ENCODE assay signal across 1 cellular context in the genomic region with DNA sequence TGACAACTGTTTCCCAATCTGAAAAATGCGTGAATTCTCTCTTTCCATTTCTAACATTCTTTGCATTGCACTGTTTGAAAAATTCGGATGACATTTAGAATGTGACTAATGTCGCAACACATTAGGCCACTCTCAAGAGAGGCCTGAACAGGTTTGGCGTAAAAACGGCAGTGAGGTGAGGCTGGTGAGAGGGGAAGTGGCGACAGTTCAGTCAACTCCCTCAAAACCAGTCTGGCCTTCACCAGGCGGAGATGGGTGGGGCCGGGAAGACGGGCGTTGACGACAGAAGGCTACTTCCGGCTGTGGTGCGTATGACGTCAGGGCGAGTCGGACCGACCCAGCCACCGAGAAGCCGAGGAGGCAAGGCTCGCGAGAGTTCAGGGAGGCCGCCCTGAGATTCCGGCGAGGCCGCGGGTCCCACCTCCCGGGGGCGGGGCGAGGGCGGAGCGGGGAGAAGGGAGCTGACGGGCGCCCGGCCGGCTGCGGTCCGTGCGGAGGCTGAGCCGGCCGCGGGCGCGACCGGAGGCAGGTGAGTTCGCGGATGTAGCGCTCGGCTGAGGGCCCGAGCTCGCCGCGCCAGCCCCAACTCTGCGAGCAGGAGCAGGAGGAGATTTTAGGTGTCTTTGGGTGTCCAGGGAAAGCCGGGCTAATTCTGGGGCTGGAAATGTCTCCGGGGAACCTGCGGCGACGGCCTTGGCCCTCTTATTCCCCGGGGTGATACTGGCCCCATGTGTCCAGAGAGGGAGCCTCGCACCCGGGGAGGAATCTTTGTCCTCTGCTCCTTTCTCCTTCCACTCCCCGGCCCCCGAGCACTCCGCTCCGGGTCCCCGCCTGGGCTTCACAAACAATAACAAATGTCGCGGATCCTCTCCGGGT.
TF ChIP-seq lines count a peak whose summit lies in the region.

A gene (plus strand): TSS at position 483 of the 876 bp plus-strand sequence. CDS start 53,435 bp downstream, outside the sequence.

TF ChIP-seq in HepG2, 621 proteins besides CTCF, POLR2A, EP300 and RAD21 (continued from another document and continues in another):
- TF ChIP-seq, protein P1, sequence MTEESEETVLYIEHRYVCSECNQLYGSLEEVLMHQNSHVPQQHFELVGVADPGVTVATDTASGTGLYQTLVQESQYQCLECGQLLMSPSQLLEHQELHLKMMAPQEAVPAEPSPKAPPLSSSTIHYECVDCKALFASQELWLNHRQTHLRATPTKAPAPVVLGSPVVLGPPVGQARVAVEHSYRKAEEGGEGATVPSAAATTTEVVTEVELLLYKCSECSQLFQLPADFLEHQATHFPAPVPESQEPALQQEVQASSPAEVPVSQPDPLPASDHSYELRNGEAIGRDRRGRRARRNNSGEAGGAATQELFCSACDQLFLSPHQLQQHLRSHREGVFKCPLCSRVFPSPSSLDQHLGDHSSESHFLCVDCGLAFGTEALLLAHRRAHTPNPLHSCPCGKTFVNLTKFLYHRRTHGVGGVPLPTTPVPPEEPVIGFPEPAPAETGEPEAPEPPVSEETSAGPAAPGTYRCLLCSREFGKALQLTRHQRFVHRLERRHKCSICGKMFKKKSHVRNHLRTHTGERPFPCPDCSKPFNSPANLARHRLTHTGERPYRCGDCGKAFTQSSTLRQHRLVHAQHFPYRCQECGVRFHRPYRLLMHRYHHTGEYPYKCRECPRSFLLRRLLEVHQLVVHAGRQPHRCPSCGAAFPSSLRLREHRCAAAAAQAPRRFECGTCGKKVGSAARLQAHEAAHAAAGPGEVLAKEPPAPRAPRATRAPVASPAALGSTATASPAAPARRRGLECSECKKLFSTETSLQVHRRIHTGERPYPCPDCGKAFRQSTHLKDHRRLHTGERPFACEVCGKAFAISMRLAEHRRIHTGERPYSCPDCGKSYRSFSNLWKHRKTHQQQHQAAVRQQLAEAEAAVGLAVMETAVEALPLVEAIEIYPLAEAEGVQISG (CRISPR knock-in tag; IDR thresholded peaks at IDR 0.05) = peak; percentile 86
- no peak for TF ChIP-seq ZMYM3 (CRISPR knock-in tag; IDR thresholded peaks at IDR 0.05)
- peak; percentile 47; the same call in 1 of the 2 replicates for TF ChIP-seq ZNF768 (CRISPR knock-in tag; IDR thresholded peaks at IDR 0.05)
- TF ChIP-seq TARDBP (CRISPR knock-in tag; IDR thresholded peaks at IDR 0.05) = peak; percentile 81
- TF ChIP-seq, protein P2, sequence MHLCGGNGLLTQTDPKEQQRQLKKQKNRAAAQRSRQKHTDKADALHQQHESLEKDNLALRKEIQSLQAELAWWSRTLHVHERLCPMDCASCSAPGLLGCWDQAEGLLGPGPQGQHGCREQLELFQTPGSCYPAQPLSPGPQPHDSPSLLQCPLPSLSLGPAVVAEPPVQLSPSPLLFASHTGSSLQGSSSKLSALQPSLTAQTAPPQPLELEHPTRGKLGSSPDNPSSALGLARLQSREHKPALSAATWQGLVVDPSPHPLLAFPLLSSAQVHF (CRISPR knock-in tag; IDR thresholded peaks at IDR 0.05) = no peak
- TF ChIP-seq, protein P3, sequence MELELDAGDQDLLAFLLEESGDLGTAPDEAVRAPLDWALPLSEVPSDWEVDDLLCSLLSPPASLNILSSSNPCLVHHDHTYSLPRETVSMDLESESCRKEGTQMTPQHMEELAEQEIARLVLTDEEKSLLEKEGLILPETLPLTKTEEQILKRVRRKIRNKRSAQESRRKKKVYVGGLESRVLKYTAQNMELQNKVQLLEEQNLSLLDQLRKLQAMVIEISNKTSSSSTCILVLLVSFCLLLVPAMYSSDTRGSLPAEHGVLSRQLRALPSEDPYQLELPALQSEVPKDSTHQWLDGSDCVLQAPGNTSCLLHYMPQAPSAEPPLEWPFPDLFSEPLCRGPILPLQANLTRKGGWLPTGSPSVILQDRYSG (CRISPR knock-in tag; IDR thresholded peaks at IDR 0.05) = no peak
- TF ChIP-seq CENPT (CRISPR knock-in tag; IDR thresholded peaks at IDR 0.05; ENCODE audit: low read depth) = no peak
- peak; percentile 100 for TF ChIP-seq HOXA3 (CRISPR knock-in tag; IDR thresholded peaks at IDR 0.05)
- TF ChIP-seq, protein P4, sequence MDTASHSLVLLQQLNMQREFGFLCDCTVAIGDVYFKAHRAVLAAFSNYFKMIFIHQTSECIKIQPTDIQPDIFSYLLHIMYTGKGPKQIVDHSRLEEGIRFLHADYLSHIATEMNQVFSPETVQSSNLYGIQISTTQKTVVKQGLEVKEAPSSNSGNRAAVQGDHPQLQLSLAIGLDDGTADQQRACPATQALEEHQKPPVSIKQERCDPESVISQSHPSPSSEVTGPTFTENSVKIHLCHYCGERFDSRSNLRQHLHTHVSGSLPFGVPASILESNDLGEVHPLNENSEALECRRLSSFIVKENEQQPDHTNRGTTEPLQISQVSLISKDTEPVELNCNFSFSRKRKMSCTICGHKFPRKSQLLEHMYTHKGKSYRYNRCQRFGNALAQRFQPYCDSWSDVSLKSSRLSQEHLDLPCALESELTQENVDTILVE (CRISPR knock-in tag; IDR thresholded peaks at IDR 0.05) = peak; percentile 60; the same call in 1 of the 2 replicates
- peak; percentile 69; the same call in 1 of the 2 replicates for TF ChIP-seq ZNF607 (CRISPR knock-in tag; IDR thresholded peaks at IDR 0.05; ENCODE audit: borderline replicate concordance)
- TF ChIP-seq ZNF644 (CRISPR knock-in tag; IDR thresholded peaks at IDR 0.05; ENCODE audit: low read depth) = peak; percentile 53; the same call in 1 of the 2 replicates
- TF ChIP-seq ZNF841 (CRISPR knock-in tag; IDR thresholded peaks at IDR 0.05; ENCODE audit: borderline replicate concordance) = no peak
- TF ChIP-seq, protein P5, sequence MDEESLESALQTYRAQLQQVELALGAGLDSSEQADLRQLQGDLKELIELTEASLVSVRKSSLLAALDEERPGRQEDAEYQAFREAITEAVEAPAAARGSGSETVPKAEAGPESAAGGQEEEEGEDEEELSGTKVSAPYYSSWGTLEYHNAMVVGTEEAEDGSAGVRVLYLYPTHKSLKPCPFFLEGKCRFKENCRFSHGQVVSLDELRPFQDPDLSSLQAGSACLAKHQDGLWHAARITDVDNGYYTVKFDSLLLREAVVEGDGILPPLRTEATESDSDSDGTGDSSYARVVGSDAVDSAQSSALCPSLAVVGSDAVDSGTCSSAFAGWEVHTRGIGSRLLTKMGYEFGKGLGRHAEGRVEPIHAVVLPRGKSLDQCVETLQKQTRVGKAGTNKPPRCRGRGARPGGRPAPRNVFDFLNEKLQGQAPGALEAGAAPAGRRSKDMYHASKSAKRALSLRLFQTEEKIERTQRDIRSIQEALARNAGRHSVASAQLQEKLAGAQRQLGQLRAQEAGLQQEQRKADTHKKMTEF (CRISPR knock-in tag; IDR thresholded peaks at IDR 0.05) = peak; percentile 71; the same call in 1 of the 2 replicates
- peak; percentile 69 for TF ChIP-seq HIVEP1 (CRISPR knock-in tag; IDR thresholded peaks at IDR 0.05)
- TF ChIP-seq ZBTB1 (CRISPR knock-in tag; IDR thresholded peaks at IDR 0.05; ENCODE audit: borderline replicate concordance) = no peak
- TF ChIP-seq, protein P6, sequence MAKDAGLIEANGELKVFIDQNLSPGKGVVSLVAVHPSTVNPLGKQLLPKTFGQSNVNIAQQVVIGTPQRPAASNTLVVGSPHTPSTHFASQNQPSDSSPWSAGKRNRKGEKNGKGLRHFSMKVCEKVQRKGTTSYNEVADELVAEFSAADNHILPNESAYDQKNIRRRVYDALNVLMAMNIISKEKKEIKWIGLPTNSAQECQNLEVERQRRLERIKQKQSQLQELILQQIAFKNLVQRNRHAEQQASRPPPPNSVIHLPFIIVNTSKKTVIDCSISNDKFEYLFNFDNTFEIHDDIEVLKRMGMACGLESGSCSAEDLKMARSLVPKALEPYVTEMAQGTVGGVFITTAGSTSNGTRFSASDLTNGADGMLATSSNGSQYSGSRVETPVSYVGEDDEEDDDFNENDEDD (CRISPR knock-in tag; IDR thresholded peaks at IDR 0.05; ENCODE audit: borderline replicate concordance) = peak; percentile 27; the same call in 1 of the 2 replicates
- TF ChIP-seq HNF4G (IDR thresholded peaks at IDR 0.05; ENCODE audit: borderline replicate concordance, low read depth, low read length) = no peak
- TF ChIP-seq HNF4G (CRISPR knock-in tag; IDR thresholded peaks at IDR 0.05; ENCODE audit: borderline replicate concordance, low read depth) = no peak
- TF ChIP-seq, protein P7, sequence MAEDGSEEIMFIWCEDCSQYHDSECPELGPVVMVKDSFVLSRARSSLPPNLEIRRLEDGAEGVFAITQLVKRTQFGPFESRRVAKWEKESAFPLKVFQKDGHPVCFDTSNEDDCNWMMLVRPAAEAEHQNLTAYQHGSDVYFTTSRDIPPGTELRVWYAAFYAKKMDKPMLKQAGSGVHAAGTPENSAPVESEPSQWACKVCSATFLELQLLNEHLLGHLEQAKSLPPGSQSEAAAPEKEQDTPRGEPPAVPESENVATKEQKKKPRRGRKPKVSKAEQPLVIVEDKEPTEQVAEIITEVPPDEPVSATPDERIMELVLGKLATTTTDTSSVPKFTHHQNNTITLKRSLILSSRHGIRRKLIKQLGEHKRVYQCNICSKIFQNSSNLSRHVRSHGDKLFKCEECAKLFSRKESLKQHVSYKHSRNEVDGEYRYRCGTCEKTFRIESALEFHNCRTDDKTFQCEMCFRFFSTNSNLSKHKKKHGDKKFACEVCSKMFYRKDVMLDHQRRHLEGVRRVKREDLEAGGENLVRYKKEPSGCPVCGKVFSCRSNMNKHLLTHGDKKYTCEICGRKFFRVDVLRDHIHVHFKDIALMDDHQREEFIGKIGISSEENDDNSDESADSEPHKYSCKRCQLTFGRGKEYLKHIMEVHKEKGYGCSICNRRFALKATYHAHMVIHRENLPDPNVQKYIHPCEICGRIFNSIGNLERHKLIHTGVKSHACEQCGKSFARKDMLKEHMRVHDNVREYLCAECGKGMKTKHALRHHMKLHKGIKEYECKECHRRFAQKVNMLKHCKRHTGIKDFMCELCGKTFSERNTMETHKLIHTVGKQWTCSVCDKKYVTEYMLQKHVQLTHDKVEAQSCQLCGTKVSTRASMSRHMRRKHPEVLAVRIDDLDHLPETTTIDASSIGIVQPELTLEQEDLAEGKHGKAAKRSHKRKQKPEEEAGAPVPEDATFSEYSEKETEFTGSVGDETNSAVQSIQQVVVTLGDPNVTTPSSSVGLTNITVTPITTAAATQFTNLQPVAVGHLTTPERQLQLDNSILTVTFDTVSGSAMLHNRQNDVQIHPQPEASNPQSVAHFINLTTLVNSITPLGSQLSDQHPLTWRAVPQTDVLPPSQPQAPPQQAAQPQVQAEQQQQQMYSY (CRISPR knock-in tag; IDR thresholded peaks at IDR 0.05) = peak; percentile 49
- TF ChIP-seq, protein P8, sequence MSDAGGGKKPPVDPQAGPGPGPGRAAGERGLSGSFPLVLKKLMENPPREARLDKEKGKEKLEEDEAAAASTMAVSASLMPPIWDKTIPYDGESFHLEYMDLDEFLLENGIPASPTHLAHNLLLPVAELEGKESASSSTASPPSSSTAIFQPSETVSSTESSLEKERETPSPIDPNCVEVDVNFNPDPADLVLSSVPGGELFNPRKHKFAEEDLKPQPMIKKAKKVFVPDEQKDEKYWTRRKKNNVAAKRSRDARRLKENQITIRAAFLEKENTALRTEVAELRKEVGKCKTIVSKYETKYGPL (CRISPR knock-in tag; IDR thresholded peaks at IDR 0.05) = peak; percentile 55; the same call in 1 of the 2 replicates
- TF ChIP-seq, protein P9, sequence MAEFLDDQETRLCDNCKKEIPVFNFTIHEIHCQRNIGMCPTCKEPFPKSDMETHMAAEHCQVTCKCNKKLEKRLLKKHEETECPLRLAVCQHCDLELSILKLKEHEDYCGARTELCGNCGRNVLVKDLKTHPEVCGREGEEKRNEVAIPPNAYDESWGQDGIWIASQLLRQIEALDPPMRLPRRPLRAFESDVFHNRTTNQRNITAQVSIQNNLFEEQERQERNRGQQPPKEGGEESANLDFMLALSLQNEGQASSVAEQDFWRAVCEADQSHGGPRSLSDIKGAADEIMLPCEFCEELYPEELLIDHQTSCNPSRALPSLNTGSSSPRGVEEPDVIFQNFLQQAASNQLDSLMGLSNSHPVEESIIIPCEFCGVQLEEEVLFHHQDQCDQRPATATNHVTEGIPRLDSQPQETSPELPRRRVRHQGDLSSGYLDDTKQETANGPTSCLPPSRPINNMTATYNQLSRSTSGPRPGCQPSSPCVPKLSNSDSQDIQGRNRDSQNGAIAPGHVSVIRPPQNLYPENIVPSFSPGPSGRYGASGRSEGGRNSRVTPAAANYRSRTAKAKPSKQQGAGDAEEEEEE (CRISPR knock-in tag; IDR thresholded peaks at IDR 0.05; ENCODE audit: borderline replicate concordance) = no peak
- peak; percentile 72 for TF ChIP-seq TBX2 (CRISPR knock-in tag; IDR thresholded peaks at IDR 0.05; ENCODE audit: borderline replicate concordance)
- TF ChIP-seq, protein P10, sequence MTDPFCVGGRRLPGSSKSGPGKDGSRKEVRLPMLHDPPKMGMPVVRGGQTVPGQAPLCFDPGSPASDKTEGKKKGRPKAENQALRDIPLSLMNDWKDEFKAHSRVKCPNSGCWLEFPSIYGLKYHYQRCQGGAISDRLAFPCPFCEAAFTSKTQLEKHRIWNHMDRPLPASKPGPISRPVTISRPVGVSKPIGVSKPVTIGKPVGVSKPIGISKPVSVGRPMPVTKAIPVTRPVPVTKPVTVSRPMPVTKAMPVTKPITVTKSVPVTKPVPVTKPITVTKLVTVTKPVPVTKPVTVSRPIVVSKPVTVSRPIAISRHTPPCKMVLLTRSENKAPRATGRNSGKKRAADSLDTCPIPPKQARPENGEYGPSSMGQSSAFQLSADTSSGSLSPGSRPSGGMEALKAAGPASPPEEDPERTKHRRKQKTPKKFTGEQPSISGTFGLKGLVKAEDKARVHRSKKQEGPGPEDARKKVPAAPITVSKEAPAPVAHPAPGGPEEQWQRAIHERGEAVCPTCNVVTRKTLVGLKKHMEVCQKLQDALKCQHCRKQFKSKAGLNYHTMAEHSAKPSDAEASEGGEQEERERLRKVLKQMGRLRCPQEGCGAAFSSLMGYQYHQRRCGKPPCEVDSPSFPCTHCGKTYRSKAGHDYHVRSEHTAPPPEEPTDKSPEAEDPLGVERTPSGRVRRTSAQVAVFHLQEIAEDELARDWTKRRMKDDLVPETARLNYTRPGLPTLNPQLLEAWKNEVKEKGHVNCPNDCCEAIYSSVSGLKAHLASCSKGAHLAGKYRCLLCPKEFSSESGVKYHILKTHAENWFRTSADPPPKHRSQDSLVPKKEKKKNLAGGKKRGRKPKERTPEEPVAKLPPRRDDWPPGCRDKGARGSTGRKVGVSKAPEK (CRISPR knock-in tag; IDR thresholded peaks at IDR 0.05; ENCODE audit: borderline replicate concordance) = no peak
- TF ChIP-seq ZNF891 (CRISPR knock-in tag; IDR thresholded peaks at IDR 0.05) = no peak; the same call in 1 of the 2 replicates
- no peak for TF ChIP-seq MBD4 (IDR thresholded peaks at IDR 0.05; ENCODE audit: borderline replicate concordance, low read length)
- TF ChIP-seq ZNF383 (CRISPR knock-in tag; IDR thresholded peaks at IDR 0.05; ENCODE audit: borderline replicate concordance) = no peak
- peak; percentile 95 for TF ChIP-seq KLF12 (CRISPR knock-in tag; IDR thresholded peaks at IDR 0.05; ENCODE audit: borderline replicate concordance)
- no peak for TF ChIP-seq SMC3 (IDR thresholded peaks at IDR 0.05; ENCODE audit: low read length)
- TF ChIP-seq MATR3 (CRISPR knock-in tag; IDR thresholded peaks at IDR 0.05) = no peak
- no peak; the same call in 1 of the 2 replicates for TF ChIP-seq MBNL3 (CRISPR knock-in tag; conservative IDR thresholded peaks at IDR 0.05)
- no peak for TF ChIP-seq KAT2B (IDR thresholded peaks at IDR 0.05; ENCODE audit: borderline replicate concordance, low read depth, low read length)
- TF ChIP-seq TP53 (CRISPR knock-in tag; conservative IDR thresholded peaks at IDR 0.05) = no peak; the same call in 1 of the 2 replicates
- peak; percentile 69; the same call in 1 of the 2 replicates for TF ChIP-seq SATB2 (CRISPR knock-in tag; IDR thresholded peaks at IDR 0.05)
- TF ChIP-seq ZNF160 (CRISPR knock-in tag; IDR thresholded peaks at IDR 0.05) = no peak; the same call in none of the 2 replicates
